In the genomic region with DNA sequence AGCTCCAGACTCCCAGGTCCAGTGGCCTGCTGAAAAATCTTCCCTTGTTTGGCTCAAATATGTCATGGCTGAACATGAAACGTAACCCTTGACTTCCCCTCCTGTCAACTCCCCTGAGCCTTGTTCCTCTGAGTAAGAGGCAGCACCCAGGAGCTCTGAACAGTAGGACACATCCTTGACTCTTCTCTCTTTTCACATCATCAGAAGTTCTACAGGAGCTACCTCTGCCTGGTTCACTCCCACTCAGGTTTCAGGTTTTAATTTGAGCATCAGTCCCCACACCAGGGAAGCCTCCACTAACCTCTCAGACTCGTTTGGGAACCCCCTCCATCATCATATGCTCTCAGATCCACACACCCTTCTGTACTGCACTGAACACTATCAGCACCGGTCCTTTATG, we compare ENCODE assay signal across 22 cellular contexts.
"Had no signal": no experiment of that assay in that cellular context is flagged by ENCODE, and none has a peak within 500 bp of the region (broad histone marks: within the 10 kb centered on the region; RNA-seq: fewer than 3 reads in every experiment).

No MANE protein-coding gene starts in this region.

- H3K27ac Mint-ChIP-seq: naive thymus-derived CD4-positive, alpha-beta T cell; nephron progenitor cell had no signal

- H3K27ac ChIP-seq: dorsolateral prefrontal cortex, heart left ventricle, neutrophil, psoas muscle, spleen, suprapubic skin, thyroid gland, upper lobe of left lung, uterus had no signal

- H3K9me3 ChIP-seq: heart left ventricle, neutrophil, psoas muscle, spleen, suprapubic skin, thyroid gland, upper lobe of left lung, uterus had no signal

- H3K4me3 Mint-ChIP-seq: naive thymus-derived CD4-positive, alpha-beta T cell; nephron progenitor cell had no signal

- DNase-seq: cortex of kidney; dorsolateral prefrontal cortex; effector CD8-positive, alpha-beta T cell; heart left ventricle; hypothalamus; kidney glomerular epithelial cell; naive thymus-derived CD4-positive, alpha-beta T cell; nephron progenitor cell; psoas muscle; retina; spleen; stimulated activated CD4-positive, alpha-beta T cell treated with anti-CD3 and anti-CD28 coated beads, Interleukin-15, amount 100 ng/mL, for 24 hours; stimulated activated CD4-positive, alpha-beta T cell treated with anti-CD3 and anti-CD28 coated beads, Interleukin-1b, Interleukin-23, amount 100 ng/mL, for 48 hours; stimulated activated CD4-positive, alpha-beta T cell treated with anti-CD3 and anti-CD28 coated beads, Interleukin-4, amount 100 ng/mL, for 24 hours; stimulated activated naive CD4-positive, alpha-beta T cell; thyroid gland; upper lobe of left lung; uterus had no signal

- H3K4me1 ChIP-seq: heart left ventricle, psoas muscle, spleen, suprapubic skin, thyroid gland, upper lobe of left lung, uterus had no signal

- H3K27me3 ChIP-seq: dorsolateral prefrontal cortex, heart left ventricle, neutrophil, spleen, suprapubic skin, thyroid gland, upper lobe of left lung, uterus had no signal

- H3K4me1 Mint-ChIP-seq: naive thymus-derived CD4-positive, alpha-beta T cell; nephron progenitor cell had no signal

- ATAC-seq: esophagus mucosa; heart left ventricle; naive thymus-derived CD4-positive, alpha-beta T cell; psoas muscle; sciatic nerve had no signal

- H3K4me3 ChIP-seq: dorsolateral prefrontal cortex, heart left ventricle, psoas muscle, spleen, suprapubic skin, thyroid gland, upper lobe of left lung, uterus had no signal

- H3K36me3 ChIP-seq: heart left ventricle, neutrophil, spleen, suprapubic skin, thyroid gland, upper lobe of left lung, uterus had no signal
